In the genomic region with DNA sequence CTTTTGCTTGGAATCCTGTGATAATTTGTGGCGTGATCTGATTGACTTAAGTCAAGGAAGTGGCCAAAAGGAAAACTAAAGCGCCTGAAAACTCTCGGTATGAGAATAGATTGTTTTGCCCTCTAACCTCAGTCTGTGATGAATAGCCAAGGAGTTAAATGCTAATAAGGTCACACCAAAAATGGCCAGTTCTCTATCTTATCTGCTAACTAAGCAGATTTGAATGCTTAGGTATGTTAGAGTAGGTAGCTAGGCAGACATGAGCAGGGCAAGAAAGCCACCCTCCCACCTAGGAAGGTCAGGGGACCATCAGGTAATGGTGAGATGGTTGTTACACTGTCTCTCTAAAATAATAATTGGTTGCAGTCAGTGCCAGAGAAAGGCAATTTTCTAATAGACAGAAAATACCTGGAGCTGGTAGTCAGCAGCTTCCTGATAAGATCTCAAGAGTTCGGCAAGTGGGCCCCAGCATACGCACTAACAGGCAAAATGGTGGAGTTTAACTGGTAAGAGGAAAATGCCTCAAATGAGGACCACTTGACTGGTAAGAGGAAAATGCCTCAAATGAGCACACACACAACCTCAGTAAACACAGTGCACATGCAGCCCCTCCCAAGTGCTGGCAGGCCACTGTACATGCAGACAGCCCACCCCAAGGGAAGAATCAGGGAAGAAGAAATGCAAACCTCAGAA, we compare ENCODE assay signal across 19 cellular contexts.
"Had no signal": no experiment of that assay in that cellular context is flagged by ENCODE, and none has a peak within 500 bp of the region (broad histone marks: within the 10 kb centered on the region; RNA-seq: fewer than 3 reads in every experiment).

No MANE protein-coding gene starts in this region.

- H3K27me3 ChIP-seq: esophagus muscularis mucosa, gastrocnemius medialis, heart right ventricle, stomach, vagina had no signal

- H3K4me3 ChIP-seq: esophagus muscularis mucosa, gastrocnemius medialis, heart right ventricle, mucosa of descending colon, stomach, thoracic aorta, vagina had no signal

- ATAC-seq: effector memory CD8-positive, alpha-beta T cell; gastrocnemius medialis; heart right ventricle; left lobe of liver; mucosa of descending colon; naive thymus-derived CD8-positive, alpha-beta T cell had no signal

- H3K27ac ChIP-seq: epithelial cell of prostate, esophagus muscularis mucosa, gastrocnemius medialis, heart right ventricle, stomach, thoracic aorta, vagina had no signal

- H3K4me1 ChIP-seq: gastrocnemius medialis, heart right ventricle, vagina had no signal

- H3K36me3 ChIP-seq: esophagus muscularis mucosa, gastrocnemius medialis, heart right ventricle, stomach, thoracic aorta, vagina had no signal

- H3K9me3 ChIP-seq: esophagus muscularis mucosa, gastrocnemius medialis, mucosa of descending colon, stomach, thoracic aorta, vagina had no signal

- DNase-seq: effector memory CD8-positive, alpha-beta T cell; gastrocnemius medialis; heart right ventricle; hypothalamus; mammary epithelial cell; naive thymus-derived CD8-positive, alpha-beta T cell; posterior cingulate gyrus; small intestine; stimulated activated CD4-positive, alpha-beta T cell treated with anti-CD3 and anti-CD28 coated beads, Interleukin-12 subunit alpha, Interleukin-12 subunit beta, amount 100 ng/mL, for 4 hours; stimulated activated naive CD4-positive, alpha-beta T cell; stomach; substantia nigra had no signal

- FAIRE-seq: islet of Langerhans, small intestine had no signal
